25 cellular contexts compared by ENCODE assay signal in the genomic region with DNA sequence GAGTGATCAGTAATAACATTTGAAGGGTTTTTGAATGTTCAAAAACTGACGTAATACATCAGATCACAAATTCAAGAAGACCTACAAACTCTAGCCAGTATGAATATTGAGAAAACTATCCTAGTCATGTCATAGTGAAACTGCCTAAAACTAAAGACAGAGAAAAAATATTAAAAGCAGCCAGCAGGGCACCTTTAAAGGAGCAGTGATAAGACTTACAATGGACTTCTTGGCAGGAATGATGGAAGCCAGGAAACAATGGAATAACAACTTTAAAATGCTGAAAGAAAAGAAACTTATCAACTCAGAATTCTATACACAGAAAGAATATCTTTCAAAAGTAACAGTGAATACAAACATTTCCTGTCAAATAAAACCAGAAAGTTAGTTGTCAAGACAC.
A peak's percentile ranks its signal among the peaks of the same experiment; 100 is the strongest.
DNase-seq lines count a peak whose midpoint lies in the region; ATAC-seq and TF ChIP-seq lines count a peak whose summit lies in the region.
"Had no signal": no experiment of that assay in that cellular context is flagged by ENCODE, and none has a peak within 500 bp of the region (broad histone marks: within the 10 kb centered on the region; RNA-seq: fewer than 3 reads in every experiment).

No MANE protein-coding gene starts in this region.

- no peak for TF ChIP-seq RAD21 in SK-N-SH (IDR thresholded peaks at IDR 0.05; ENCODE audit: low read length)

- no peak overlapping the region for H3K4me2 ChIP-seq in SK-N-SH
- H3K4me2 ChIP-seq: BLaER1 treated with 17β-estradiol and CSF1 and Interleukin-3, amounts not matched to agents 10 nM and 100 nM had no signal

- H3K27ac Mint-ChIP-seq in type B pancreatic cell = no peak overlapping the region
- H3K27ac Mint-ChIP-seq: CD4-positive, alpha-beta T cell; H9 had no signal

- H3K9ac ChIP-seq in SK-N-SH = no peak overlapping the region
- H3K9ac ChIP-seq: BLaER1 treated with 17β-estradiol and CSF1 and Interleukin-3, amounts not matched to agents 10 nM and 100 nM had no signal

- intact Hi-C loops in upper lobe of right lung (cut with DNase I) = no loop called here

- CTCF ChIA-PET in SK-N-SH (lab: Yijun Ruan, JAX) = no interaction called here
- CTCF ChIA-PET in HEK293 (lab: Yijun Ruan, JAX) = no interaction called here

- H3K9me2 ChIP-seq in SK-N-SH = no peaks in the 10 kb centered on the region

- H3K27me3 Mint-ChIP-seq in type B pancreatic cell = no peaks in the 10 kb centered on the region

- H3K36me3 ChIP-seq in SK-N-SH (replicated peaks in 1 of 2; ENCODE audit: control insufficient read depth in 1 of 2, insufficient read depth in 2 of 2, low read length in 1 of 2) = no peaks in the 10 kb centered on the region
- no peaks in the 10 kb centered on the region for H3K36me3 ChIP-seq in HEK293 (ENCODE audit: control insufficient read depth in 2 of 2, insufficient read depth in 1 of 2, low read length in 2 of 2)
- no peaks in the 10 kb centered on the region for H3K36me3 ChIP-seq in upper lobe of right lung
- H3K36me3 ChIP-seq: BLaER1 treated with 17β-estradiol and CSF1 and Interleukin-3, amounts not matched to agents 10 nM and 100 nM; SJSA1 had no signal

- peaks cover 14% of the 10 kb centered on the region for H3K9me3 Mint-ChIP-seq in type B pancreatic cell

- POLR2A ChIA-PET in SK-N-SH (lab: Yijun Ruan, JAX) (no interaction called here), HEK293 (lab: Yijun Ruan, JAX) (no interaction called here)

- H2AFZ ChIP-seq in SK-N-SH (ENCODE audit: low read depth) = no peak overlapping the region

- no peak overlapping the region for H3K4me3 Mint-ChIP-seq in type B pancreatic cell
- H3K4me3 Mint-ChIP-seq: CD4-positive, alpha-beta T cell; H9 had no signal

- H3K4me3 ChIP-seq in SK-N-SH (ENCODE audit: low read depth in 2 of 2, low read length in 1 of 2) (no peak overlapping the region), HEK293 (ENCODE audit: low read depth, low read length) (no peak overlapping the region), choroid plexus epithelial cell (ENCODE audit: low read depth, low read length) (no peak overlapping the region), upper lobe of right lung (no peak overlapping the region)
- H3K4me3 ChIP-seq: BLaER1 treated with 17β-estradiol and CSF1 and Interleukin-3, amounts not matched to agents 10 nM and 100 nM; SJSA1 had no signal

- H3K9me3 ChIP-seq in SK-N-SH (peaks cover 20% of the 10 kb centered on the region), HEK293 (ENCODE audit: control insufficient read depth, insufficient read depth, low read depth, low read length) (no peaks in the 10 kb centered on the region), upper lobe of right lung (no peaks in the 10 kb centered on the region)

- H3K79me2 ChIP-seq in SK-N-SH (ENCODE audit: insufficient read depth) = no peaks in the 10 kb centered on the region

- DNase-seq in SK-N-SH (no peak), choroid plexus epithelial cell (ENCODE audit: low read depth) (peak; percentile 9), type B pancreatic cell (ENCODE audit: extremely low spot score, unreplicated experiment) (no peak), upper lobe of right lung (no peak), NCI-H524 treated with DMSO at 0.1 percent for 48 hours (lab: John Stamatoyannopoulos, UW) (no peak), AML-193 (lab: John Stamatoyannopoulos, UW) (no peak)
- DNase-seq: 8988T; CD4-positive, alpha-beta T cell; EL; GF-D8; H9; Karpas-422; NCI-H1092 treated with DMSO at 0.1 percent for 48 hours; NCI-H1436; NCI-H187; NCI-H526; NCI-H82; NK-92 treated with Interleukin-12 subunit alpha and Interleukin-12 subunit beta, amount 100 ng/mL, for 24 hours; Right ventricle myocardium superior; RPMI8226; T-helper 1 cell had no signal

- H3K27ac ChIP-seq in SK-N-SH (ENCODE audit: low read depth in 2 of 2, low read length in 1 of 2) (no peak overlapping the region), HEK293 (ENCODE audit: extremely low read depth, low read depth, low read length) (no peak overlapping the region), upper lobe of right lung (no peak overlapping the region)
- H3K27ac ChIP-seq: BLaER1 treated with 17β-estradiol and CSF1 and Interleukin-3, amounts not matched to agents 10 nM and 100 nM; SJSA1 had no signal

- no peak for ATAC-seq in SK-N-SH treated with all-trans-retinoic acid at 6 μM for 48 hours
- ATAC-seq in upper lobe of right lung = no peak

- TF ChIP-seq CTCF in SK-N-SH (IDR thresholded peaks at IDR 0.05) = peak; percentile 22; the same call in 1 of the 2 replicates
- no peak for TF ChIP-seq CTCF in HEK293 (tag by site-specific recombination; IDR thresholded peaks at IDR 0.05)
- no peak for TF ChIP-seq CTCF in choroid plexus epithelial cell (conservative IDR thresholded peaks at IDR 0.05; ENCODE audit: low read depth, low read length)
- TF ChIP-seq CTCF in type B pancreatic cell (conservative IDR thresholded peaks at IDR 0.05) = peak; percentile 45
- no peak for TF ChIP-seq CTCF in upper lobe of right lung (IDR thresholded peaks at IDR 0.05)

- 90% methylated on average over 1 of the region's 1 CpG for whole genome bisulfite sequencing in SK-N-SH (ENCODE audit: low lambda C conversion rate)

- H3K4me1 Mint-ChIP-seq in type B pancreatic cell (ENCODE audit: unreplicated experiment) = peaks cover 2% of the 10 kb centered on the region

- H4K20me1 ChIP-seq in SK-N-SH (ENCODE audit: insufficient read depth) = no peaks in the 10 kb centered on the region
- H4K20me1 ChIP-seq: BLaER1 treated with 17β-estradiol and CSF1 and Interleukin-3, amounts not matched to agents 10 nM and 100 nM had no signal

- TF ChIP-seq EP300 in SK-N-SH (IDR thresholded peaks at IDR 0.05; ENCODE audit: borderline replicate concordance in 1 of 2, low read depth in 1 of 2, low read length in 1 of 2) = no peak

- no peaks in the 10 kb centered on the region for H3K4me1 ChIP-seq in SK-N-SH (ENCODE audit: control insufficient read depth in 1 of 2, insufficient read depth in 2 of 2, low read depth in 1 of 2, low read length in 1 of 2)
- H3K4me1 ChIP-seq in HEK293 (ENCODE audit: control insufficient read depth, insufficient read depth, low read length) = no peaks in the 10 kb centered on the region
- no peaks in the 10 kb centered on the region for H3K4me1 ChIP-seq in upper lobe of right lung
- H3K4me1 ChIP-seq: SJSA1 had no signal

- H3K36me3 Mint-ChIP-seq in type B pancreatic cell = peaks cover 3% of the 10 kb centered on the region

- H3K27me3 ChIP-seq in SK-N-SH (ENCODE audit: insufficient read depth) = no peaks in the 10 kb centered on the region
- H3K27me3 ChIP-seq in upper lobe of right lung = no peaks in the 10 kb centered on the region
- H3K27me3 ChIP-seq: BLaER1 treated with 17β-estradiol and CSF1 and Interleukin-3, amounts not matched to agents 10 nM and 100 nM; SJSA1 had no signal

- H3F3A ChIP-seq in SK-N-SH (replicated peaks; ENCODE audit: insufficient read depth) = peaks cover 6% of the 10 kb centered on the region

TF ChIP-seq in SK-N-SH, 30 proteins besides CTCF, POLR2A, EP300 and RAD21 (continues in another document):
- TF ChIP-seq FOXM1 (IDR thresholded peaks at IDR 0.05; ENCODE audit: low read depth) (no peak), GABPA (IDR thresholded peaks at IDR 0.05; ENCODE audit: low read depth) (no peak), MAX (IDR thresholded peaks at IDR 0.05; ENCODE audit: low read depth) (no peak), TAF1 (IDR thresholded peaks at IDR 0.05; ENCODE audit: borderline replicate concordance, low read depth, low read length) (no peak), SIN3A (IDR thresholded peaks at IDR 0.05; ENCODE audit: borderline replicate concordance, low read depth, low read length) (no peak), GATA2 (CRISPR knock-in tag; IDR thresholded peaks at IDR 0.05) (no peak), FOXJ3 (CRISPR knock-in tag; IDR thresholded peaks at IDR 0.05) (no peak), SMC3 (IDR thresholded peaks at IDR 0.05; ENCODE audit: low read depth, low read length) (no peak), JUND (IDR thresholded peaks at IDR 0.05) (no peak)

TF ChIP-seq in SK-N-SH treated with all-trans-retinoic acid at 6 μM for 48 hours, 23 proteins besides CTCF, POLR2A, EP300 and RAD21:
- TF ChIP-seq SNAI2 (CRISPR knock-in tag; IDR thresholded peaks at IDR 0.05) (no peak), ARNTL (CRISPR knock-in tag; IDR thresholded peaks at IDR 0.05; ENCODE audit: borderline replicate concordance, low read depth) (no peak), ZNF8 (CRISPR knock-in tag; IDR thresholded peaks at IDR 0.05) (no peak), ISL1 (CRISPR knock-in tag; IDR thresholded peaks at IDR 0.05) (no peak)

TF ChIP-seq in HEK293, 187 proteins besides CTCF, POLR2A, EP300 and RAD21 (continues in another document):
- TF ChIP-seq ZNF510 (tag by site-specific recombination; IDR thresholded peaks at IDR 0.05; ENCODE audit: insufficient replicate concordance) (peak; percentile 32), ZNF529 (tag by site-specific recombination; IDR thresholded peaks at IDR 0.05; ENCODE audit: insufficient replicate concordance) (peak; percentile 51), ZNF549 (tag by site-specific recombination; IDR thresholded peaks at IDR 0.05) (peak; percentile 37; the same call in 1 of the 2 replicates)

Comparison
In these comparisons a context has a peak if more than half of its experiments do, and no peak if none do; other contexts are left out.
1. CTCF ChIP-seq: peak in SK-N-SH (single experiment) and type B pancreatic cell (single experiment); none in HEK293 (single experiment), choroid plexus epithelial cell (single experiment) and upper lobe of right lung (single experiment).
2. Of the 4 proteins assayed by ChIP-seq in both HEK293 and SK-N-SH: peak only in HEK293: none; only in SK-N-SH: CTCF; in both: none; in neither: 3.